ENCODE assay signal across 8 cellular contexts in the genomic region with DNA sequence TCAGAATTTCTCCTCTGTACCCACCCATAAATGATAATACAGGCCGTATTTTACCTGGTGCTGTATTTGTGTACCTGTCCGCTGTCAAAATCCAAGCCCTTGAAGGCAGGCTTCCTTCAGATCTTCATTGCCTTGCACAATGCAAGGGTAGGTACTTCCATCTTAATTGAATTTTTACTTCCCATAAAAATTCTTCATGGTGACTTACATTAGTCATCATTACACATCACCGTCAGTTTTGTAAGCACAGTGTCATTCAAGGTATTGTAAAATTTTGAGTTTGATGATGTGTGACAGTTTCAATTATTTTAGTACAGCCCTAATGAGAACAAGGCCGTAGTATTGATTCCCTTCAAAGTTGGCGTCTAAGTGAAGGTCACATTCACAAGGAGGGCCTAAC. TPM values are rescaled to one million over a fixed set of nuclear protein-coding genes. Genes with fewer than 3 reads are reported as not detected.
DNase-seq lines count a peak whose midpoint lies in the region; TF ChIP-seq lines count a peak whose summit lies in the region.

No MANE protein-coding gene starts in this region.

- H3K4me2 ChIP-seq in MM.1S (ENCODE audit: low read depth, low read length), result peak overlapping the region; percentile 93

- H3K9ac ChIP-seq in MM.1S (ENCODE audit: low read length), result peak overlapping the region; percentile 95

- H3K4me1 ChIP-seq in MM.1S (ENCODE audit: low read length) (peaks cover 7% of the 10 kb centered on the region), suprapubic skin (peaks cover 27% of the 10 kb centered on the region)

- TF ChIP-seq EP300 in suprapubic skin (IDR thresholded peaks at IDR 0.05), result no peak

- H2AFZ ChIP-seq in MM.1S (ENCODE audit: low read length), result peak overlapping the region; percentile 81

- H3K9me2 ChIP-seq in MM.1S (replicated peaks; ENCODE audit: insufficient read depth, low read length), result no peaks in the 10 kb centered on the region

- DNase-seq in ELR (ENCODE audit: low read depth) (peak; percentile 75), MM.1S (peak; percentile 8), astrocyte of the cerebellum (ENCODE audit: low read depth) (no peak), kidney tubule cell (ENCODE audit: low spot score) (peak; percentile 78), suprapubic skin (ENCODE audit: low spot score in 2 of 2) (no peak), COLO829 (ENCODE audit: low spot score) (no peak), NCI-H446 treated with DMSO at 0.1 percent for 48 hours (lab: John Stamatoyannopoulos, UW) (no peak)
- DNase-seq in stimulated activated naive CD4-positive, alpha-beta T cell treated with Interleukin-2 at 50 U/mL for 16 hours (lab: John Stamatoyannopoulos, UW), result no peak

- H3K27ac ChIP-seq in MM.1S (ENCODE audit: low read length) (peak overlapping the region; percentile 90; the same call in 1 of the 2 replicates), suprapubic skin (peak overlapping the region; percentile 94)

- H3F3A ChIP-seq in MM.1S (ENCODE audit: insufficient read depth, low read length), result peaks cover 16% of the 10 kb centered on the region; the same call in 1 of the 2 replicates

- H3K27me3 ChIP-seq in MM.1S (replicated peaks; ENCODE audit: insufficient read depth, low read length) (no peaks in the 10 kb centered on the region), suprapubic skin (no peaks in the 10 kb centered on the region)

- H3K9me3 ChIP-seq in MM.1S (replicated peaks; ENCODE audit: insufficient read depth, low read length) (no peaks in the 10 kb centered on the region), suprapubic skin (no peaks in the 10 kb centered on the region)

- WGBS in suprapubic skin, result 29% methylated on average over 5 of the region's 5 CpGs

- H3K36me3 ChIP-seq in MM.1S (replicated peaks; ENCODE audit: insufficient read depth, low read length) (no peaks in the 10 kb centered on the region), suprapubic skin (peaks cover 4% of the 10 kb centered on the region)

- TF ChIP-seq CTCF in MM.1S (IDR thresholded peaks at IDR 0.05; ENCODE audit: low read length) (no peak), astrocyte of the cerebellum (IDR thresholded peaks at IDR 0.05; ENCODE audit: low read depth, low read length, missing control alignments) (no peak), suprapubic skin (IDR thresholded peaks at IDR 0.05) (no peak)

- TF ChIP-seq POLR2A in suprapubic skin (IDR thresholded peaks at IDR 0.05), result no peak

- in situ Hi-C loops in astrocyte of the cerebellum (cut with HindIII; ENCODE audit: low sequenced_read_pairs), result no loop called here

- no peaks in the 10 kb centered on the region for H4K20me1 ChIP-seq in MM.1S (ENCODE audit: insufficient read depth, low read length)

- H3K4me3 ChIP-seq in MM.1S (ENCODE audit: low read length), result peak overlapping the region; percentile 93
- H3K4me3 ChIP-seq in astrocyte of the cerebellum (ENCODE audit: low read depth, low read length), result peak overlapping the region; percentile 80
- H3K4me3 ChIP-seq in suprapubic skin, result peak overlapping the region; percentile 89

- H3K79me2 ChIP-seq in MM.1S (ENCODE audit: low read length), result peaks cover 49% of the 10 kb centered on the region

RNA-seq across cellular contexts. Expression of gene TSG101, which starts 0.8 kb away (rescaled TPM):
- total RNA-seq in suprapubic skin, result 10 to 100 TPM; 67.8 to 80.0 (median 71.8) TPM

Comparison
In these comparisons a context has a peak if more than half of its experiments do, and no peak if none do; other contexts are left out.
1. DNase-seq: peak in ELR (single experiment), MM.1S (single experiment) and kidney tubule cell (single experiment); none in astrocyte of the cerebellum (single experiment), suprapubic skin (0 of 2), COLO829 (single experiment), NCI-H446 treated with DMSO at 0.1 percent for 48 hours (single experiment) and stimulated activated naive CD4-positive, alpha-beta T cell treated with Interleukin-2 at 50 U/mL for 16 hours (single experiment).
2. Peak in every context shown above with its lines, with median percentiles within 50 percentile points of each other: H3K4me3 ChIP-seq.